ENCODE assay signal across 13 cellular contexts in the genomic region with DNA sequence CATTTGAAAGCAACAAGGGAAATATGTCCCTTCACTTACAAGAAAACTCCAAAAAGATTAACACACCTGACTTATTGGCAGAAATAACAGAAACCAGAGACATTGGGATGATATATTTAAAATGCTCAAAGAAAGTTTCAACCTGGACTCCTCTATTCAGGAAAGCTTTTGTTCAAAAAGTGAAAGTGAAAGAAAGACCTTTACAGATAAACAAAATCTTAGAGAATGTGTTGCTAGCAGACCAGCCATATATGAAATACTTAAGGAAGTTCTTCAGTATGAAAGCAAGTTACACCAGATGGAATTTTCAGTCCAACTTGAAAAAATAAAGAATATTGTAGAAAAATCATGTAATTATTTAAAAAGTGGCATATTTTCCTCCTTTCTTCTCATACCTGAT.
DNase-seq lines count a peak whose midpoint lies in the region; ATAC-seq, FAIRE-seq and TF ChIP-seq lines count a peak whose summit lies in the region.
"Had no signal": no experiment of that assay in that cellular context is flagged by ENCODE, and none has a peak within 500 bp of the region (broad histone marks: within the 10 kb centered on the region; RNA-seq: fewer than 3 reads in every experiment).

No MANE protein-coding gene starts in this region.

- H3K36me3 ChIP-seq in GM12878 (ENCODE audit: control insufficient read depth in 2 of 2, insufficient read depth in 2 of 2, low read length in 1 of 2) = no peaks in the 10 kb centered on the region

- peaks cover 20% of the 10 kb centered on the region for H3K9me3 Mint-ChIP-seq in T-helper 2 cell treated with Interferon-gamma antibody and Interleukin-4, amounts not matched to agents 5 μg/mL and 100 μg/mL, for 36 hours
- peaks cover 21% of the 10 kb centered on the region for H3K9me3 Mint-ChIP-seq in osteocyte (ENCODE audit: unreplicated experiment)

- H3K4me1 Mint-ChIP-seq in T-helper 2 cell treated with Interferon-gamma antibody and Interleukin-4, amounts not matched to agents 5 μg/mL and 100 μg/mL, for 36 hours (ENCODE audit: low read depth) = peaks cover 5% of the 10 kb centered on the region
- H3K4me1 Mint-ChIP-seq in osteocyte (ENCODE audit: unreplicated experiment) = peaks cover 22% of the 10 kb centered on the region

- peak overlapping the region; percentile 82 for H2AFZ ChIP-seq in GM12878 (ENCODE audit: control insufficient read depth, low read depth, low read length)

- TF ChIP-seq RAD21 in GM12878 (IDR thresholded peaks at IDR 0.05; ENCODE audit: insufficient read depth, low read depth, low read length) = no peak

- no peaks in the 10 kb centered on the region for H3K79me2 ChIP-seq in GM12878 (ENCODE audit: control insufficient read depth, insufficient read depth, low read length)

- no peaks in the 10 kb centered on the region for H4K20me1 ChIP-seq in GM12878 (ENCODE audit: control insufficient read depth, insufficient read depth)

- POLR2A ChIA-PET in GM12878 (lab: Charles Lee) = no interaction called here

- CTCF ChIA-PET in GM12878 (lab: Yijun Ruan, JAX) = interaction anchor here (1.7 to 2.2 kb wide), 2 partner anchors 12 to 13 kb away, joined by 5 to 8 read pairs; no protein-coding TSS in a partner anchor

- H3K4me1 ChIP-seq in GM12878 (ENCODE audit: control insufficient read depth, insufficient read depth, low read length) = no peaks in the 10 kb centered on the region

- TF ChIP-seq EP300 in GM12878 (IDR thresholded peaks at IDR 0.05; ENCODE audit: borderline replicate concordance in 1 of 2, control insufficient read depth in 1 of 2, low read depth in 2 of 2, low read length in 2 of 2) = no peak

- BruUV-seq in GM12878 (replicated peaks; lab: Mats Ljungman, UMichigan) = no TSS peak

- no peaks in the 10 kb centered on the region for H3K27me3 Mint-ChIP-seq in T-helper 2 cell treated with Interferon-gamma antibody and Interleukin-4, amounts not matched to agents 5 μg/mL and 100 μg/mL, for 36 hours (ENCODE audit: low read depth)
- no peaks in the 10 kb centered on the region for H3K27me3 Mint-ChIP-seq in osteocyte (ENCODE audit: unreplicated experiment)

- H3K4me2 ChIP-seq in GM12878 (ENCODE audit: control insufficient read depth, insufficient read depth) = no peak overlapping the region

- SMC1A ChIA-PET in GM12878 (lab: Charles Lee; ENCODE audit: uncharacterized antibody, unreplicated experiment) = interaction anchor here (1.0 to 1.5 kb wide), 3 partner anchors 8 to 20 kb away, joined by 3 to 5 read pairs (median 3); no protein-coding TSS in a partner anchor

- intact Hi-C loops in GM12878 (cut with micrococcal nuclease; ENCODE audit: unreplicated experiment) (no loop called here), sciatic nerve (cut with DNase I) (no loop called here)

- ATAC-seq in GM12878 (peak; percentile 53; the same call in 2 of the 3 replicates), sciatic nerve (no peak)

- no peaks in the 10 kb centered on the region; the same call in 2 of the 3 replicates for H3K9me3 ChIP-seq in GM12878 (replicated peaks; ENCODE audit: control insufficient read depth, insufficient read depth, low read length)

- H3K27me3 ChIP-seq in GM12878 (replicated peaks in 1 of 2; ENCODE audit: control insufficient read depth in 2 of 2, insufficient read depth in 2 of 2, low read length in 1 of 2) = no peaks in the 10 kb centered on the region

- no peaks in the 10 kb centered on the region for H3K36me3 Mint-ChIP-seq in T-helper 2 cell treated with Interferon-gamma antibody and Interleukin-4, amounts not matched to agents 5 μg/mL and 100 μg/mL, for 36 hours (ENCODE audit: low read depth)
- H3K36me3 Mint-ChIP-seq in osteocyte (ENCODE audit: unreplicated experiment) = peaks cover 8% of the 10 kb centered on the region

- TF ChIP-seq POLR2A in GM12878 (IDR thresholded peaks at IDR 0.05; ENCODE audit: low read depth, low read length) = no peak

- no peak overlapping the region for H3K27ac ChIP-seq in GM12878 (ENCODE audit: control insufficient read depth, insufficient read depth)
- H3K27ac ChIP-seq: 22Rv1, skin epidermis, VCaP had no signal

- no peak overlapping the region for H3K9ac ChIP-seq in GM12878 (ENCODE audit: control insufficient read depth, insufficient read depth, low read length)

- TF ChIP-seq CTCF in GM12878 (IDR thresholded peaks at IDR 0.05 in 2 of 3, conservative IDR thresholded peaks at IDR 0.05 in 1 of 3; ENCODE audit: control insufficient read depth in 2 of 3, extremely low read depth in 1 of 3, insufficient read depth in 1 of 3, low read depth in 3 of 3, low read length in 3 of 3) = no peak
- no peak for TF ChIP-seq CTCF in osteocyte (IDR thresholded peaks at IDR 0.05)

- no peak overlapping the region for H3K27ac Mint-ChIP-seq in T-helper 2 cell treated with Interferon-gamma antibody and Interleukin-4, amounts not matched to agents 5 μg/mL and 100 μg/mL, for 36 hours
- peak overlapping the region; percentile 91 for H3K27ac Mint-ChIP-seq in osteocyte (ENCODE audit: unreplicated experiment)
- H3K27ac Mint-ChIP-seq: activated naive CD4-positive, alpha-beta T cell treated with anti-CD3 and anti-CD28 coated beads for 36 hours had no signal

- no peak overlapping the region for H3K4me3 ChIP-seq in GM12878
- H3K4me3 ChIP-seq: skin epidermis had no signal

- no peak for DNase-seq in T-helper 2 cell treated with Interferon-gamma antibody and Interleukin-4, amounts not matched to agents 5 μg/mL and 100 μg/mL, for 36 hours (ENCODE audit: low spot score)
- DNase-seq in T-helper 2 cell = no peak
- DNase-seq in LHCN-M2 (ENCODE audit: low read depth) = peak; percentile 15
- DNase-seq in GM12878 (ENCODE audit: low read depth, low spot score) = no peak
- DNase-seq in osteocyte (ENCODE audit: extremely low spot score, unreplicated experiment) = no peak
- DNase-seq in SIG-M5 treated with dmso at 0.1 percent for 504 hours (lab: John Stamatoyannopoulos, UW; ENCODE audit: unreplicated experiment) = no peak
- no peak for DNase-seq in sciatic nerve (ENCODE audit: low spot score)
- DNase-seq in GM19240 (ENCODE audit: insufficient read length, low spot score) = no peak
- DNase-seq: activated naive CD4-positive, alpha-beta T cell treated with anti-CD3 and anti-CD28 coated beads for 36 hours; NCI-H526 treated with DMSO at 0.1 percent for 48 hours had no signal

- RAD21 ChIA-PET in GM12878 (lab: Charles Lee; ENCODE audit: unreplicated experiment) = interaction anchor here (1.0 kb wide), 1 partner anchor 12 kb away, joined by 4 read pairs; no protein-coding TSS in a partner anchor

- in situ Hi-C loops in GM12878 (cut with MboI) = no loop called here

- no peak for FAIRE-seq in GM12878 (lab: Jason Lieb, UNC)

- H3K4me3 Mint-ChIP-seq in T-helper 2 cell treated with Interferon-gamma antibody and Interleukin-4, amounts not matched to agents 5 μg/mL and 100 μg/mL, for 36 hours = peak overlapping the region; percentile 32
- H3K4me3 Mint-ChIP-seq in osteocyte (ENCODE audit: unreplicated experiment) = peak overlapping the region; percentile 59
- H3K4me3 Mint-ChIP-seq: activated naive CD4-positive, alpha-beta T cell treated with anti-CD3 and anti-CD28 coated beads for 36 hours had no signal

TF ChIP-seq in GM12878, 131 proteins besides CTCF, POLR2A, EP300 and RAD21:
- TF ChIP-seq, protein P1, sequence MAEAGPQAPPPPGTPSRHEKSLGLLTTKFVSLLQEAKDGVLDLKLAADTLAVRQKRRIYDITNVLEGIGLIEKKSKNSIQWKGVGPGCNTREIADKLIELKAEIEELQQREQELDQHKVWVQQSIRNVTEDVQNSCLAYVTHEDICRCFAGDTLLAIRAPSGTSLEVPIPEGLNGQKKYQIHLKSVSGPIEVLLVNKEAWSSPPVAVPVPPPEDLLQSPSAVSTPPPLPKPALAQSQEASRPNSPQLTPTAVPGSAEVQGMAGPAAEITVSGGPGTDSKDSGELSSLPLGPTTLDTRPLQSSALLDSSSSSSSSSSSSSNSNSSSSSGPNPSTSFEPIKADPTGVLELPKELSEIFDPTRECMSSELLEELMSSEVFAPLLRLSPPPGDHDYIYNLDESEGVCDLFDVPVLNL (IDR thresholded peaks at IDR 0.05; ENCODE audit: low read depth, low read length) = no peak
- TF ChIP-seq NFIC (IDR thresholded peaks at IDR 0.05; ENCODE audit: low read depth, low read length) = no peak
- TF ChIP-seq NFXL1 (IDR thresholded peaks at IDR 0.05; ENCODE audit: borderline replicate concordance) = no peak
- TF ChIP-seq, protein P2, sequence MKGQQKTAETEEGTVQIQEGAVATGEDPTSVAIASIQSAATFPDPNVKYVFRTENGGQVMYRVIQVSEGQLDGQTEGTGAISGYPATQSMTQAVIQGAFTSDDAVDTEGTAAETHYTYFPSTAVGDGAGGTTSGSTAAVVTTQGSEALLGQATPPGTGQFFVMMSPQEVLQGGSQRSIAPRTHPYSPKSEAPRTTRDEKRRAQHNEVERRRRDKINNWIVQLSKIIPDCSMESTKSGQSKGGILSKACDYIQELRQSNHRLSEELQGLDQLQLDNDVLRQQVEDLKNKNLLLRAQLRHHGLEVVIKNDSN (IDR thresholded peaks at IDR 0.05; ENCODE audit: borderline replicate concordance, extremely low read length, insufficient read depth, low read depth, low read length) = no peak
- TF ChIP-seq HDGF (IDR thresholded peaks at IDR 0.05) = no peak
- TF ChIP-seq IKZF2 (IDR thresholded peaks at IDR 0.05) = no peak
- no peak for TF ChIP-seq SRF (IDR thresholded peaks at IDR 0.05; ENCODE audit: low read depth in 2 of 2, low read length in 2 of 2)
- TF ChIP-seq ETV6 (conservative IDR thresholded peaks at IDR 0.05 in 1 of 2, IDR thresholded peaks at IDR 0.05 in 1 of 2; ENCODE audit: borderline replicate concordance in 1 of 2, low read depth in 1 of 2) = no peak
- TF ChIP-seq MEF2B (IDR thresholded peaks at IDR 0.05; ENCODE audit: partially characterized antibody, poor library complexity, severe bottlenecking) = no peak
- TF ChIP-seq ZNF622 (IDR thresholded peaks at IDR 0.05) = no peak
